ENCODE assay signal across 18 cellular contexts in genomic region chr12:85693093-85693665, GRCh38.
"Had no signal": no experiment of that assay in that cellular context is flagged by ENCODE, and none has a peak within 500 bp of the region (broad histone marks: within the 10 kb centered on the region; RNA-seq: fewer than 3 reads in every experiment).

No MANE protein-coding gene starts in this region.

- H3K4me3 Mint-ChIP-seq: effector memory CD8-positive, alpha-beta T cell; naive thymus-derived CD8-positive, alpha-beta T cell; nephron progenitor cell; stimulated activated naive B cell treated with anti-CD40 and anti-IgM and Interleukin-4, amounts not matched to agents 10 μg/mL and 1 μg/mL and 100 μg/mL, for 72 hours; type B pancreatic cell had no signal

- H3K27ac ChIP-seq: gastrocnemius medialis, lower lobe of right lung, psoas muscle, skin epidermis, stomach, thyroid gland had no signal

- H3K27ac Mint-ChIP-seq: effector memory CD8-positive, alpha-beta T cell; naive thymus-derived CD8-positive, alpha-beta T cell; nephron progenitor cell; stimulated activated naive B cell treated with anti-CD40 and anti-IgM and Interleukin-4, amounts not matched to agents 10 μg/mL and 1 μg/mL and 100 μg/mL, for 72 hours; type B pancreatic cell had no signal

- H3K36me3 ChIP-seq: gastrocnemius medialis, lower lobe of right lung, stomach, thyroid gland had no signal

- DNase-seq: cortex of kidney; effector memory CD8-positive, alpha-beta T cell; gastrocnemius medialis; head of caudate nucleus; left ventricle myocardium superior; lower lobe of right lung; naive thymus-derived CD8-positive, alpha-beta T cell; nephron progenitor cell; nucleus accumbens; psoas muscle; right cardiac atrium; stimulated activated CD4-positive, alpha-beta T cell treated with anti-CD3 and anti-CD28 coated beads, Interleukin-15, amount 100 ng/mL, for 24 hours; stimulated activated CD4-positive, alpha-beta T cell treated with anti-CD3 and anti-CD28 coated beads, Interleukin-2, amount 100 ng/mL, for 48 hours; stimulated activated naive B cell treated with anti-CD40 and anti-IgM and Interleukin-4, amounts not matched to agents 10 μg/mL and 1 μg/mL and 100 μg/mL, for 72 hours; stomach; thyroid gland had no signal

- H3K27me3 Mint-ChIP-seq: effector memory CD8-positive, alpha-beta T cell; naive thymus-derived CD8-positive, alpha-beta T cell; stimulated activated naive B cell treated with anti-CD40 and anti-IgM and Interleukin-4, amounts not matched to agents 10 μg/mL and 1 μg/mL and 100 μg/mL, for 72 hours; type B pancreatic cell had no signal

- H3K4me3 ChIP-seq: gastrocnemius medialis, lower lobe of right lung, psoas muscle, skin epidermis, stomach, thyroid gland had no signal

- H3K27me3 ChIP-seq: gastrocnemius medialis, stomach, thyroid gland had no signal

- H3K36me3 Mint-ChIP-seq: naive thymus-derived CD8-positive, alpha-beta T cell; stimulated activated naive B cell treated with anti-CD40 and anti-IgM and Interleukin-4, amounts not matched to agents 10 μg/mL and 1 μg/mL and 100 μg/mL, for 72 hours; type B pancreatic cell had no signal

- ATAC-seq: effector memory CD8-positive, alpha-beta T cell; gastrocnemius medialis; left ventricle myocardium superior; lower lobe of right lung; naive thymus-derived CD8-positive, alpha-beta T cell; psoas muscle; right cardiac atrium; stimulated activated naive B cell treated with anti-CD40 and anti-IgM and Interleukin-4, amounts not matched to agents 10 μg/mL and 1 μg/mL and 100 μg/mL, for 72 hours had no signal

- H3K4me1 Mint-ChIP-seq: naive thymus-derived CD8-positive, alpha-beta T cell; stimulated activated naive B cell treated with anti-CD40 and anti-IgM and Interleukin-4, amounts not matched to agents 10 μg/mL and 1 μg/mL and 100 μg/mL, for 72 hours had no signal

- H3K9me3 ChIP-seq: gastrocnemius medialis, lower lobe of right lung, psoas muscle, stomach, thyroid gland had no signal

- H3K4me1 ChIP-seq: gastrocnemius medialis, lower lobe of right lung, psoas muscle, stomach had no signal
